In genomic region chr2:171921970-171922229, GRCh38 we compare ENCODE assay signal across 8 cellular contexts. TPM values are rescaled to one million over a fixed set of nuclear protein-coding genes. Genes with fewer than 3 reads are reported as not detected.
DNase-seq lines count a peak whose midpoint lies in the region; ATAC-seq and TF ChIP-seq lines count a peak whose summit lies in the region.

No MANE protein-coding gene starts in this region.

- H3K4me1 ChIP-seq in BE2C: no peaks in the 10 kb centered on the region
- H3K4me1 ChIP-seq in HUES48 (ENCODE audit: control insufficient read depth, insufficient read depth, low read length): peaks cover 5% of the 10 kb centered on the region; the same call in 1 of the 2 replicates

- H3K4me1 Mint-ChIP-seq in central memory CD8-positive, alpha-beta T cell: peaks cover 31% of the 10 kb centered on the region
- peaks cover 26 to 34% of the 10 kb centered on the region in 2 donors for H3K4me1 Mint-ChIP-seq in natural killer cell

- H3K27ac Mint-ChIP-seq in central memory CD8-positive, alpha-beta T cell (ENCODE audit: low read depth): peak overlapping the region; percentile 97
- H3K27ac Mint-ChIP-seq in natural killer cell: peak overlapping the region; percentile 93 to 95

- no peaks in the 10 kb centered on the region; the same call in 1 of the 2 replicates for H3K36me3 ChIP-seq in BE2C
- peaks cover 14% of the 10 kb centered on the region for H3K36me3 ChIP-seq in HUES48 (ENCODE audit: control insufficient read depth, insufficient read depth, low read length)

- H3K36me3 Mint-ChIP-seq in central memory CD8-positive, alpha-beta T cell (ENCODE audit: insufficient read depth): peaks cover 18% of the 10 kb centered on the region
- H3K36me3 Mint-ChIP-seq in natural killer cell: peaks cover 4% of the 10 kb centered on the region

- no peaks in the 10 kb centered on the region for H3K27me3 Mint-ChIP-seq in central memory CD8-positive, alpha-beta T cell
- peaks cover 0 to 2% of the 10 kb centered on the region in 2 donors for H3K27me3 Mint-ChIP-seq in natural killer cell (ENCODE audit: low read depth in 2 of 2)

- peak overlapping the region; percentile 49 for H3K9ac ChIP-seq in HUES48 (ENCODE audit: low read depth, low read length)

- H3K4me3 Mint-ChIP-seq in central memory CD8-positive, alpha-beta T cell: peak overlapping the region; percentile 94
- peak overlapping the region; percentile 98 for H3K4me3 Mint-ChIP-seq in natural killer cell

- peak; percentile 8 for ATAC-seq in central memory CD8-positive, alpha-beta T cell (replicated peaks; ENCODE audit: extremely low read depth, poor library complexity, severe bottlenecking)
- peak in 2 of 3 donors; percentile 6 to 17 for ATAC-seq in natural killer cell
- ATAC-seq in GM21390 (IDR thresholded peaks at IDR 0.05; ENCODE audit: unreplicated experiment): no peak

- no peaks in the 10 kb centered on the region for H3K9me3 Mint-ChIP-seq in central memory CD8-positive, alpha-beta T cell
- no peaks in the 10 kb centered on the region for H3K9me3 Mint-ChIP-seq in natural killer cell

- no peak for TF ChIP-seq CTCF in BE2C (IDR thresholded peaks at IDR 0.05; ENCODE audit: low read depth, low read length)
- no peak for TF ChIP-seq CTCF in natural killer cell (IDR thresholded peaks at IDR 0.05)

- intact Hi-C loops in natural killer cell (cut with micrococcal nuclease): loop anchor here (1.0 to 10.0 kb wide), 2 partner anchors 28 to 183 kb away; partner anchors contain the start of genes DLX2 and SLC25A12

- H3K27me3 ChIP-seq in BE2C: no peaks in the 10 kb centered on the region
- H3K27me3 ChIP-seq in HUES48 (ENCODE audit: control insufficient read depth, insufficient read depth, low read length): no peaks in the 10 kb centered on the region

- DNase-seq in BE2C (no peak), natural killer cell (no peak), MV-4-11 (lab: John Stamatoyannopoulos, UW) (no peak), NOMO-1 treated with dmso at 0.1 percent for 144 hours (lab: John Stamatoyannopoulos, UW; ENCODE audit: unreplicated experiment) (no peak), HCEC 1CT (no peak)
- DNase-seq in central memory CD8-positive, alpha-beta T cell (ENCODE audit: low spot score in 2 of 2): no peak

- H3K9me3 ChIP-seq in BE2C (no peaks in the 10 kb centered on the region), HUES48 (ENCODE audit: control insufficient read depth, insufficient read depth, low read length) (no peaks in the 10 kb centered on the region)

- H3K4me3 ChIP-seq in BE2C (ENCODE audit: low read depth, low read length) (peak overlapping the region; percentile 79), HUES48 (ENCODE audit: low read depth, low read length) (peak overlapping the region; percentile 92)

- H3K27ac ChIP-seq in HUES48 (ENCODE audit: low read depth, low read length): peak overlapping the region; percentile 84

RNA-seq across cellular contexts. Expression of gene HAT1, which starts 0.4 kb away (rescaled TPM):
- polyA plus RNA-seq in BE2C (2012; ENCODE audit: insufficient read depth, insufficient read length, low read depth): 7.5 TPM
- 10 to 100 TPM; 29.7 to 32.7 (median 32.2) TPM for total RNA-seq in natural killer cell

RNA-seq across cellular contexts. Expression of gene SLC25A12, which starts 27.9 kb away (rescaled TPM):
- 14.7 TPM for polyA plus RNA-seq in BE2C (2012; ENCODE audit: insufficient read depth, insufficient read length, low read depth)
- 10 to 100 TPM; 18.7 to 21.7 (median 19.0) TPM for total RNA-seq in natural killer cell
